ENCODE assay signal across 20 cellular contexts in genomic region chr9:37679649-37680402, GRCh38. TPM values are rescaled to one million over a fixed set of nuclear protein-coding genes. Genes with fewer than 3 reads are reported as not detected.
"Had no signal": no experiment of that assay in that cellular context is flagged by ENCODE, and none has a peak within 500 bp of the region (broad histone marks: within the 10 kb centered on the region; RNA-seq: fewer than 3 reads in every experiment).

No MANE protein-coding gene starts in this region.

- DNase-seq: activated CD4-positive, alpha-beta T cell treated with anti-CD3 and anti-CD28 coated beads, Interleukin-2, amount 50 U/mL, for 1 hour; activated CD4-positive, CD25-positive, alpha-beta regulatory T cell treated with anti-CD3 and anti-CD28 coated beads, Interleukin-2, amount 50 U/mL, for 72 hours; activated CD8-positive, alpha-beta memory T cell treated with anti-CD3 and anti-CD28 coated beads, Interleukin-2, amount 50 U/mL, for 48 hours; activated effector memory CD4-positive, alpha-beta T cell treated with Interleukin-2 at 50 U/mL for 16 hours; activated naive CD4-positive, alpha-beta T cell treated with anti-CD3 and anti-CD28 coated beads, Interleukin-2, amount 10 ng/mL, durations not matched to agents 7 days and 5 days; activated naive CD8-positive, alpha-beta T cell treated with anti-CD3 and anti-CD28 coated beads, Interleukin-2, amount 50 U/mL, for 24 hours; activated T-cell treated with anti-CD3 and anti-CD28 coated beads, Interleukin-2, amount 50 U/mL, for 48 hours; anterior cingulate cortex; central memory CD4-positive, alpha-beta T cell; dorsolateral prefrontal cortex; endodermal cell; foreskin melanocyte; heart right ventricle; sigmoid colon; stimulated activated CD4-positive, alpha-beta T cell treated with anti-CD3 and anti-CD28 coated beads, Interleukin-4, amount 100 ng/mL, for 24 hours; upper lobe of left lung had no signal

- ATAC-seq: activated naive CD8-positive, alpha-beta T cell treated with anti-CD3 and anti-CD28 coated beads, Interleukin-2, amount 50 U/mL, for 24 hours; naive thymus-derived CD8-positive, alpha-beta T cell; stimulated activated memory B cell treated with anti-CD40 and anti-IgM and Interleukin-4, amounts not matched to agents 10 μg/mL and 1 μg/mL and 100 μg/mL, for 72 hours; T-cell had no signal

RNA-seq across cellular contexts. Expression of gene FRMPD1, which starts 29.1 kb away (rescaled TPM):
- total RNA-seq: fibroblast of lung; naive thymus-derived CD8-positive, alpha-beta T cell; T-cell had no signal
